In genomic region chr5:151493599-151494136, GRCh38 we compare ENCODE assay signal across 20 cellular contexts. TPM values are rescaled to one million over a fixed set of nuclear protein-coding genes. Genes with fewer than 3 reads are reported as not detected.
DNase-seq lines count a peak whose midpoint lies in the region; ATAC-seq and TF ChIP-seq lines count a peak whose summit lies in the region.
"Had no signal": no experiment of that assay in that cellular context is flagged by ENCODE, and none has a peak within 500 bp of the region (broad histone marks: within the 10 kb centered on the region; RNA-seq: fewer than 3 reads in every experiment).

No MANE protein-coding gene starts in this region.

- peaks cover 5% of the 10 kb centered on the region for H3K9me3 Mint-ChIP-seq in nephron progenitor cell

- intact Hi-C loops in left ventricle myocardium superior (cut with micrococcal nuclease): no loop called here

- peak overlapping the region; percentile 8; the same call in 1 of the 2 replicates for H3K27ac ChIP-seq in HL-60 (replicated peaks)
- H3K27ac ChIP-seq: 22Rv1, C4-2B had no signal

- peaks cover 7% of the 10 kb centered on the region for H3K27me3 Mint-ChIP-seq in nephron progenitor cell (ENCODE audit: low read depth, poor library complexity)

- no peaks in the 10 kb centered on the region for H3K27me3 ChIP-seq in HL-60 (ENCODE audit: insufficient read depth, poor library complexity, severe bottlenecking)

- ATAC-seq in left ventricle myocardium superior (peak; percentile 62), HG03342 (IDR thresholded peaks at IDR 0.05; ENCODE audit: unreplicated experiment) (no peak)
- ATAC-seq: GM12878, K562 had no signal

- H3K4me3 ChIP-seq in HL-60 (replicated peaks; ENCODE audit: insufficient read depth, low read length): no peak overlapping the region
- H3K4me3 ChIP-seq: GM12878, GM23248, K562 had no signal

- DNase-seq in DMS53 (lab: John Stamatoyannopoulos, UW): peak; percentile 32
- DNase-seq in DMS53 treated with DMSO at 0.1 percent for 48 hours (lab: John Stamatoyannopoulos, UW; ENCODE audit: unreplicated experiment): no peak
- no peak for DNase-seq in HL-60 (ENCODE audit: low read depth in 1 of 2, low spot score in 1 of 2)
- DNase-seq in left ventricle myocardium superior: no peak
- DNase-seq in nephron progenitor cell: no peak
- no peak for DNase-seq in activated gamma-delta T cell treated with Interleukin-2 at 50 U/mL for 16 hours
- no peak for DNase-seq in stimulated activated CD4-positive, alpha-beta T cell treated with anti-CD3 and anti-CD28 coated beads, Interleukin-1b, Interleukin-23, amount 100 ng/mL, for 48 hours
- DNase-seq: AML-193, GM23248, HCEC 1CT, NCI-H1092 treated with DMSO at 0.1 percent for 48 hours, NCI-H146, NCI-H446 treated with DMSO at 0.1 percent for 48 hours, NCI-H69, SIG-M5 had no signal

- H3K36me3 Mint-ChIP-seq in nephron progenitor cell (ENCODE audit: low read depth): peaks cover 13% of the 10 kb centered on the region

- no peak overlapping the region for H3K4me3 Mint-ChIP-seq in nephron progenitor cell

- TF ChIP-seq CTCF in HL-60 (IDR thresholded peaks at IDR 0.05; ENCODE audit: insufficient read depth, low read length) (no peak), nephron progenitor cell (IDR thresholded peaks at IDR 0.05) (no peak)

- peak overlapping the region; percentile 41 for H3K27ac Mint-ChIP-seq in nephron progenitor cell

- peaks cover 11% of the 10 kb centered on the region for H3K4me1 Mint-ChIP-seq in nephron progenitor cell

RNA-seq across cellular contexts. Expression of gene SLC36A1, which starts 46.3 kb away (rescaled TPM):
- 4.1 TPM for total RNA-seq in left ventricle myocardium superior
